8 cellular contexts compared by ENCODE assay signal in genomic region chr2:43218550-43219382, GRCh38. TPM values are rescaled to one million over a fixed set of nuclear protein-coding genes. Genes with fewer than 3 reads are reported as not detected.
DNase-seq lines count a peak whose midpoint lies in the region; ATAC-seq, FAIRE-seq and TF ChIP-seq lines count a peak whose summit lies in the region.

No MANE protein-coding gene starts in this region.

- no peaks in the 10 kb centered on the region for H3K36me3 ChIP-seq in astrocyte (ENCODE audit: insufficient read depth, low read length)
- H3K36me3 ChIP-seq in iPS-20b (ENCODE audit: insufficient read depth, low read depth, low read length), result peaks cover 19% of the 10 kb centered on the region

- H3K9me3 Mint-ChIP-seq in astrocyte (ENCODE audit: unreplicated experiment), result no peaks in the 10 kb centered on the region

- peaks cover 47% of the 10 kb centered on the region for H3K4me1 ChIP-seq in astrocyte (ENCODE audit: insufficient read depth, low read length)
- peaks cover 39% of the 10 kb centered on the region for H3K4me1 ChIP-seq in iPS-20b (ENCODE audit: insufficient read depth, low read length)

- DNase-seq in T-helper 2 cell (peak; percentile 28 to 99 (median 75)), astrocyte (ENCODE audit: low read depth) (no peak), NCI-H2171 (lab: John Stamatoyannopoulos, UW) (no peak), cerebellum (ENCODE audit: low spot score) (no peak)
- DNase-seq in stimulated activated CD4-positive, alpha-beta T cell treated with anti-CD3 and anti-CD28 coated beads, Interleukin-4, amount 100 ng/mL, for 1 hour, result peak; percentile 50

- H3K4me3 ChIP-seq in astrocyte (ENCODE audit: insufficient read depth, low read depth, low read length) (peak overlapping the region; percentile 30), iPS-20b (ENCODE audit: low read length) (peak overlapping the region; percentile 90)

- H3K4me3 Mint-ChIP-seq in astrocyte (ENCODE audit: unreplicated experiment), result peak overlapping the region; percentile 85

- H4K20me1 ChIP-seq in astrocyte (ENCODE audit: insufficient read depth, low read length), result peaks cover 5% of the 10 kb centered on the region

- peak overlapping the region; percentile 82 for H2AFZ ChIP-seq in astrocyte (ENCODE audit: low read depth, low read length)

- peaks cover 45% of the 10 kb centered on the region for H3K4me1 Mint-ChIP-seq in astrocyte (ENCODE audit: low read depth, unreplicated experiment)

- peak overlapping the region; percentile 91 for H3K4me2 ChIP-seq in astrocyte (ENCODE audit: low read length)

- no peak for FAIRE-seq in astrocyte (lab: Jason Lieb, UNC)

- H3K9ac ChIP-seq in astrocyte (ENCODE audit: low read length) (peak overlapping the region; percentile 95), iPS-20b (ENCODE audit: low read depth, low read length) (peak overlapping the region; percentile 94; the same call in 1 of the 2 replicates)

- H3K9me3 ChIP-seq in astrocyte (ENCODE audit: insufficient read depth, low read depth, low read length) (no peaks in the 10 kb centered on the region), iPS-20b (ENCODE audit: insufficient read depth, low read depth, low read length) (no peaks in the 10 kb centered on the region)

- H3K27ac ChIP-seq in astrocyte (ENCODE audit: low read depth, low read length) (peak overlapping the region; percentile 93), iPS-20b (ENCODE audit: low read length) (peak overlapping the region; percentile 68)

- no peaks in the 10 kb centered on the region for H3K27me3 Mint-ChIP-seq in astrocyte (ENCODE audit: low read depth, unreplicated experiment)

- peaks cover 18% of the 10 kb centered on the region for H3K79me2 ChIP-seq in astrocyte (ENCODE audit: insufficient read depth, low read length)

- no peak for TF ChIP-seq CTCF in astrocyte (IDR thresholded peaks at IDR 0.05; ENCODE audit: insufficient read depth, low read depth, low read length)

- peak overlapping the region; percentile 88 for H3K27ac Mint-ChIP-seq in astrocyte (ENCODE audit: unreplicated experiment)

- ATAC-seq in GM18517 (IDR thresholded peaks at IDR 0.05; ENCODE audit: unreplicated experiment), result peak; percentile 48
- ATAC-seq in HG03342 (IDR thresholded peaks at IDR 0.05; ENCODE audit: unreplicated experiment), result peak; percentile 28

- peaks cover 5% of the 10 kb centered on the region for H3K36me3 Mint-ChIP-seq in astrocyte (ENCODE audit: low read depth, unreplicated experiment)

- H3K27me3 ChIP-seq in astrocyte (ENCODE audit: insufficient read depth, low read length) (no peaks in the 10 kb centered on the region), iPS-20b (ENCODE audit: insufficient read depth, low read length) (no peaks in the 10 kb centered on the region)

RNA-seq across cellular contexts. Expression of gene ZFP36L2, which starts 7.6 kb away (rescaled TPM):
- total RNA-seq in astrocyte, result 44.5 and 49.5 TPM in 2 replicates
- 6.6 TPM for total RNA-seq in cerebellum

Comparison
In these comparisons a context has a peak if more than half of its experiments do, and no peak if none do; other contexts are left out.
1. DNase-seq: peak in T-helper 2 cell (5 of 5) and stimulated activated CD4-positive, alpha-beta T cell treated with anti-CD3 and anti-CD28 coated beads, Interleukin-4, amount 100 ng/mL, for 1 hour (single experiment); none in astrocyte (single experiment), NCI-H2171 (single experiment) and cerebellum (single experiment).